Comparison of ENCODE assay signal across 33 cellular contexts in the genomic region with DNA sequence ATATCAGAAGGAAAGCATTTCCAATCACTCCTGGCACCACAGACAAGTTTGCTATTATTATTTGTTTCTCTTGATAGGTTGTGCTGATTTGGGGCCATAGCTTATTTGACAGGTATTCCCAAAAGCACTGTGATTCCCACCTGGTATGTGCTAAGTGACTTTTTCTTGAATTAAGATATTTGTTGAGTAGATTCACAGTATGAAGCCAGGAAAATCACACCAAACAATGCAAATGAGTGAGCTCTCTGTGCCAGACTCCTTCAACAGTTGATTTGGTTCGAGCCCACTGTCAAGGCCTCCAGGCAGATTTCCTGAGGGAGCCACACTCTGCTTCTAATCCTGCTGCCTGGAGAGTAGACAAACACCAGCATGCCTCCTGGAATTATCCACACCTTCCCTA.
"Had no signal": no experiment of that assay in that cellular context is flagged by ENCODE, and none has a peak within 500 bp of the region (broad histone marks: within the 10 kb centered on the region; RNA-seq: fewer than 3 reads in every experiment).

No MANE protein-coding gene starts in this region.

- H3K9me3 ChIP-seq: Peyer's patch, SJSA1 had no signal

- H3K36me3 ChIP-seq: Peyer's patch, SJSA1 had no signal

- H3K36me3 Mint-ChIP-seq: activated naive CD8-positive, alpha-beta T cell treated with anti-CD3 and anti-CD28 coated beads for 36 hours had no signal

- H3K27me3 Mint-ChIP-seq: activated CD8-positive, alpha-beta T cell treated with anti-CD3 and anti-CD28 coated beads for 36 hours; activated naive CD8-positive, alpha-beta T cell treated with anti-CD3 and anti-CD28 coated beads for 36 hours had no signal

- DNase-seq: activated B cell treated with CpG ODN at 0.5 μM for 24 hours; activated CD4-positive, alpha-beta T cell treated with anti-CD3 and anti-CD28 coated beads, Interleukin-2, amount 10 ng/mL, durations not matched to agents 24 days and 14 days; activated CD4-positive, alpha-beta T cell treated with anti-CD3 and anti-CD28 coated beads, Interleukin-2, amount 50 U/mL, for 4 hours; activated CD8-positive, alpha-beta T cell treated with anti-CD3 and anti-CD28 coated beads for 36 hours; activated effector memory CD4-positive, alpha-beta T cell treated with anti-CD3 and anti-CD28 coated beads, Interleukin-2, amount 50 U/mL, for 16 hours; activated naive CD4-positive, alpha-beta T cell; activated naive CD4-positive, alpha-beta T cell treated with anti-CD3 and anti-CD28 coated beads, Interleukin-2, amount 50 U/mL, for 16 hours; activated naive CD8-positive, alpha-beta T cell treated with anti-CD3 and anti-CD28 coated beads for 36 hours; activated T-cell treated with anti-CD3 and anti-CD28 coated beads, Interleukin-2, amount 50 U/mL, for 1 hour; activated T-cell treated with anti-CD3 and anti-CD28 coated beads, Interleukin-2, amount 50 U/mL, for 72 hours; amniotic stem cell; aorta; NCI-H1105; NCI-H1417 treated with DMSO at 0.1 percent for 48 hours; NCI-H187 treated with DMSO at 0.1 percent for 48 hours; NCI-H2171 treated with DMSO at 0.1 percent for 48 hours; NCI-H2227 treated with DMSO at 0.1 percent for 48 hours; NCI-H446; NCI-H510A treated with DMSO at 0.1 percent for 48 hours; NCI-H748 treated with DMSO at 0.1 percent for 48 hours; NK-92 treated with Interleukin-12 subunit alpha and Interleukin-12 subunit beta, amount 100 ng/mL, for 24 hours; PC-3; Peyer's patch; RPMI8226; SHP77 treated with DMSO at 0.1 percent for 48 hours; SW 1271; T-helper 1 cell; T-helper 2 cell; T-helper 9 cell had no signal

- H3K4me1 ChIP-seq: Peyer's patch, SJSA1 had no signal

- H3K27ac Mint-ChIP-seq: activated B cell treated with CpG ODN at 0.5 μM for 24 hours; activated CD4-positive, alpha-beta T cell treated with anti-CD3 and anti-CD28 coated beads, Interleukin-2, amount 10 ng/mL, durations not matched to agents 24 days and 14 days; activated CD8-positive, alpha-beta T cell treated with anti-CD3 and anti-CD28 coated beads for 36 hours; activated naive CD8-positive, alpha-beta T cell treated with anti-CD3 and anti-CD28 coated beads for 36 hours; activated T-cell treated with anti-CD3 and anti-CD28 coated beads, Interleukin-2, amount 50 U/mL, for 72 hours; activated T-helper 17 cell treated with anti-CD3 and anti-CD28 coated beads, Interleukin-2, amount 50 U/mL, for 72 hours had no signal

- H3K4me3 Mint-ChIP-seq: activated B cell treated with CpG ODN at 0.5 μM for 24 hours; activated CD4-positive, alpha-beta T cell treated with anti-CD3 and anti-CD28 coated beads, Interleukin-2, amount 10 ng/mL, durations not matched to agents 24 days and 14 days; activated CD8-positive, alpha-beta T cell treated with anti-CD3 and anti-CD28 coated beads for 36 hours; activated naive CD8-positive, alpha-beta T cell treated with anti-CD3 and anti-CD28 coated beads for 36 hours; activated T-cell treated with anti-CD3 and anti-CD28 coated beads, Interleukin-2, amount 50 U/mL, for 72 hours; activated T-helper 17 cell treated with anti-CD3 and anti-CD28 coated beads, Interleukin-2, amount 50 U/mL, for 72 hours had no signal

- H3K4me3 ChIP-seq: K562, Peyer's patch, SJSA1 had no signal

- H3K4me1 Mint-ChIP-seq: activated B cell treated with CpG ODN at 0.5 μM for 24 hours; activated CD4-positive, alpha-beta T cell treated with anti-CD3 and anti-CD28 coated beads, Interleukin-2, amount 10 ng/mL, durations not matched to agents 24 days and 14 days; activated naive CD8-positive, alpha-beta T cell treated with anti-CD3 and anti-CD28 coated beads for 36 hours; activated T-helper 17 cell treated with anti-CD3 and anti-CD28 coated beads, Interleukin-2, amount 50 U/mL, for 72 hours had no signal

- H3K27ac ChIP-seq: SJSA1, VCaP had no signal

- H3K27me3 ChIP-seq: Peyer's patch, SJSA1 had no signal

- H3K9me3 Mint-ChIP-seq: activated B cell treated with CpG ODN at 0.5 μM for 24 hours; activated CD4-positive, alpha-beta T cell treated with anti-CD3 and anti-CD28 coated beads, Interleukin-2, amount 10 ng/mL, durations not matched to agents 24 days and 14 days; activated CD8-positive, alpha-beta T cell treated with anti-CD3 and anti-CD28 coated beads for 36 hours; activated naive CD8-positive, alpha-beta T cell treated with anti-CD3 and anti-CD28 coated beads for 36 hours; activated T-cell treated with anti-CD3 and anti-CD28 coated beads, Interleukin-2, amount 50 U/mL, for 72 hours; activated T-helper 17 cell treated with anti-CD3 and anti-CD28 coated beads, Interleukin-2, amount 50 U/mL, for 72 hours had no signal
